8 cellular contexts compared by ENCODE assay signal in genomic region chr9:92292338-92293074, GRCh38. TPM values are rescaled to one million over a fixed set of nuclear protein-coding genes. Genes with fewer than 3 reads are reported as not detected.
A peak's percentile ranks its signal among the peaks of the same experiment; 100 is the strongest.
DNase-seq lines count a peak whose midpoint lies in the region; ATAC-seq, FAIRE-seq and TF ChIP-seq lines count a peak whose summit lies in the region.

No MANE protein-coding gene starts in this region.

- no peak overlapping the region for H2AFZ ChIP-seq in SK-N-SH (ENCODE audit: low read depth)

- H3K27me3 ChIP-seq in SK-N-SH (ENCODE audit: insufficient read depth) (no peaks in the 10 kb centered on the region), RWPE2 (ENCODE audit: insufficient read depth, poor library complexity, severe bottlenecking) (no peaks in the 10 kb centered on the region), gastrocnemius medialis (no peaks in the 10 kb centered on the region)

- peak overlapping the region; percentile 91 for H3K4me2 ChIP-seq in SK-N-SH

- peak overlapping the region; percentile 77 to 80; a peak in 3 of 4 replicates for H3K27ac ChIP-seq in SK-N-SH (ENCODE audit: low read depth in 2 of 2, low read length in 1 of 2)
- H3K27ac ChIP-seq in RWPE2 (ENCODE audit: poor library complexity, severe bottlenecking): peak overlapping the region; percentile 55
- peak overlapping the region; percentile 81 to 91 (median 88) for H3K27ac ChIP-seq in gastrocnemius medialis

- TF ChIP-seq POLR2A in gastrocnemius medialis (IDR thresholded peaks at IDR 0.05) (no peak), GM12892 (IDR thresholded peaks at IDR 0.05; ENCODE audit: low read depth, low read length) (no peak)

- TF ChIP-seq EP300 in SK-N-SH (IDR thresholded peaks at IDR 0.05; ENCODE audit: borderline replicate concordance in 1 of 2, low read depth in 1 of 2, low read length in 1 of 2): no peak

- CTCF ChIA-PET in SK-N-SH (lab: Yijun Ruan, JAX): interaction anchor here (0.9 to 4.2 kb wide), 4 partner anchors 9 to 153 kb away, joined by 3 to 32 read pairs (median 6); partner anchors contain the start of gene NOL8

- TF ChIP-seq CTCF in SK-N-SH (IDR thresholded peaks at IDR 0.05): no peak
- no peak for TF ChIP-seq CTCF in RWPE2 (IDR thresholded peaks at IDR 0.05; ENCODE audit: poor library complexity, severe bottlenecking)
- TF ChIP-seq CTCF in gastrocnemius medialis (IDR thresholded peaks at IDR 0.05 in 4 of 5, conservative IDR thresholded peaks at IDR 0.05 in 1 of 5): no peak

- FAIRE-seq in GM12892 (lab: Jason Lieb, UNC): no peak

- H3K9me3 ChIP-seq in SK-N-SH: no peaks in the 10 kb centered on the region
- H3K9me3 ChIP-seq in RWPE2 (ENCODE audit: severe bottlenecking): no peaks in the 10 kb centered on the region
- no peaks in the 10 kb centered on the region for H3K9me3 ChIP-seq in gastrocnemius medialis

- in situ Hi-C loops in gastrocnemius medialis (cut with MboI; ENCODE audit: low sequenced_read_pairs in 4 of 4) (loop anchor here in 1 of 4 donors (25.0 kb wide), 1 partner anchor 155 kb away; no protein-coding TSS in a partner anchor), G401 (cut with HindIII; ENCODE audit: low sequenced_read_pairs) (no loop called here)

- H3K9ac ChIP-seq in SK-N-SH: peak overlapping the region; percentile 89

- peaks cover 21% of the 10 kb centered on the region for H3F3A ChIP-seq in SK-N-SH (replicated peaks; ENCODE audit: insufficient read depth)

- intact Hi-C loops in gastrocnemius medialis (cut with DNase I; ENCODE audit: low total_unique reads): loop anchor here (1.0 to 10.0 kb wide), 4 partner anchors 33 to 804 kb away; partner anchors contain the start of genes BICD2, CARD19, CENPP and NOL8

- 17% methylated on average over 8 of the region's 8 CpGs for WGBS in SK-N-SH (ENCODE audit: low lambda C conversion rate)

- no peaks in the 10 kb centered on the region for H3K9me2 ChIP-seq in SK-N-SH

- no peak for TF ChIP-seq RAD21 in SK-N-SH (IDR thresholded peaks at IDR 0.05; ENCODE audit: low read length)

- H3K36me3 ChIP-seq in SK-N-SH (replicated peaks in 1 of 2; ENCODE audit: control insufficient read depth in 1 of 2, insufficient read depth in 2 of 2, low read length in 1 of 2) (peaks cover 37 to 41% of the 10 kb centered on the region in 2 experiments), RWPE2 (ENCODE audit: low read depth) (peaks cover 67% of the 10 kb centered on the region), gastrocnemius medialis (peaks cover 0 to 25% of the 10 kb centered on the region in 2 donors)

- DNase-seq in SK-N-SH: peak; percentile 2
- DNase-seq in RWPE2 (ENCODE audit: low spot score): no peak
- DNase-seq in fibroblast of peridontal ligament (ENCODE audit: extremely low read depth): peak; percentile 14
- no peak for DNase-seq in gastrocnemius medialis
- DNase-seq in G401 (ENCODE audit: low spot score): no peak
- no peak for DNase-seq in GM12892 (ENCODE audit: insufficient read length)

- ATAC-seq in SK-N-SH treated with all-trans-retinoic acid at 6 μM for 48 hours: no peak
- no peak for ATAC-seq in RWPE2 (ENCODE audit: low read depth)
- ATAC-seq in gastrocnemius medialis: no peak
- no peak for ATAC-seq in GM21390 (IDR thresholded peaks at IDR 0.05; ENCODE audit: unreplicated experiment)

- peak overlapping the region; percentile 81 to 87 for H3K4me3 ChIP-seq in SK-N-SH (ENCODE audit: low read depth in 2 of 2, low read length in 1 of 2)
- peak overlapping the region; percentile 56 for H3K4me3 ChIP-seq in RWPE2 (ENCODE audit: severe bottlenecking)
- peak overlapping the region; percentile 71 to 88 (median 79) for H3K4me3 ChIP-seq in gastrocnemius medialis

- POLR2A ChIA-PET in SK-N-SH (lab: Yijun Ruan, JAX): no interaction called here

- H3K4me1 ChIP-seq in SK-N-SH (ENCODE audit: control insufficient read depth in 1 of 2, insufficient read depth in 2 of 2, low read depth in 1 of 2, low read length in 1 of 2): peaks cover 5 to 15% of the 10 kb centered on the region in 2 experiments; a peak in 3 of 4 replicates
- peaks cover 20% of the 10 kb centered on the region for H3K4me1 ChIP-seq in RWPE2 (ENCODE audit: insufficient read depth, poor library complexity, severe bottlenecking)
- H3K4me1 ChIP-seq in gastrocnemius medialis: peaks cover 16 to 20% of the 10 kb centered on the region in 2 donors

- peaks cover 63% of the 10 kb centered on the region for H3K79me2 ChIP-seq in SK-N-SH (ENCODE audit: insufficient read depth)

- 0 out of 2 replicates have a peak, but pooled peaks cover 7% of the 10 kb centered on the region for H4K20me1 ChIP-seq in SK-N-SH (ENCODE audit: insufficient read depth)

TF ChIP-seq in SK-N-SH, 30 proteins besides CTCF, POLR2A, EP300 and RAD21:
- TF ChIP-seq REST (IDR thresholded peaks at IDR 0.05; ENCODE audit: low read depth, low read length) (0 out of 2 replicates have a peak, but pooled peaks have one; percentile 34), SIN3A (IDR thresholded peaks at IDR 0.05; ENCODE audit: borderline replicate concordance, low read depth, low read length) (no peak)

TF ChIP-seq in SK-N-SH treated with all-trans-retinoic acid at 6 μM for 48 hours, 23 proteins besides CTCF, POLR2A, EP300 and RAD21:
- no peak for TF ChIP-seq RARB (CRISPR knock-in tag; IDR thresholded peaks at IDR 0.05)
- no peak for TF ChIP-seq ZNF565 (CRISPR knock-in tag; conservative IDR thresholded peaks at IDR 0.05; ENCODE audit: low read depth)
- no peak for TF ChIP-seq ZNF70 (CRISPR knock-in tag; IDR thresholded peaks at IDR 0.05)
- no peak for TF ChIP-seq CSRNP3 (CRISPR knock-in tag; IDR thresholded peaks at IDR 0.05)

RNA-seq across cellular contexts. Expression of gene IARS1, which starts 1.0 kb away (rescaled TPM):
- 30.4 and 32.9 TPM in 2 replicates for polyA plus RNA-seq in SK-N-SH (2012; rRNA removed)
- polyA plus RNA-seq in SK-N-SH (2012; cell fraction: cytosol; rRNA removed): 33.8 and 34.7 TPM in 2 replicates
- 56.1 and 87.5 TPM in 2 replicates for polyA plus RNA-seq in SK-N-SH (2012; cell fraction: nucleus; rRNA removed)
- 100 to 1,000 TPM in 2 of 4 donors, 10 to 100 TPM in 2; 87.0 to 111 (median 100) TPM for total RNA-seq in gastrocnemius medialis
- 188 and 246 TPM in 2 replicates for total RNA-seq in G401 (2014; rRNA removed; shearing (Covaris generic))
- 87.3 TPM for polyA plus RNA-seq in GM12892 (2012; ENCODE audit: missing spikeins)

RNA-seq across cellular contexts. Expression of gene NOL8, which starts 32.6 kb away (rescaled TPM):
- 9.6 and 13.2 TPM in 2 replicates for polyA plus RNA-seq in SK-N-SH (2012; rRNA removed)
- 9.3 and 10.5 TPM in 2 replicates for polyA plus RNA-seq in SK-N-SH (2012; cell fraction: cytosol; rRNA removed)
- polyA plus RNA-seq in SK-N-SH (2012; cell fraction: nucleus; rRNA removed): 16.7 and 36.9 TPM in 2 replicates
- 10 to 100 TPM; 11.5 to 20.2 (median 14.0) TPM for total RNA-seq in gastrocnemius medialis
- 11.4 and 30.3 TPM in 2 replicates for total RNA-seq in G401 (2014; rRNA removed; shearing (Covaris generic))
- polyA plus RNA-seq in GM12892 (2012; ENCODE audit: missing spikeins): 36.9 TPM

RNA-seq across cellular contexts. Expression of gene CENPP, which starts 33.2 kb away (rescaled TPM):
- 1.3 and 1.5 TPM in 2 replicates for polyA plus RNA-seq in SK-N-SH (2012; rRNA removed)
- polyA plus RNA-seq in SK-N-SH (2012; cell fraction: cytosol; rRNA removed): 2.3 and 2.6 TPM in 2 replicates
- 1.2 and 1.4 TPM in 2 replicates for polyA plus RNA-seq in SK-N-SH (2012; cell fraction: nucleus; rRNA removed)
- 10 to 100 TPM in 1 of 4 donors, 1 to 10 TPM in 3; 1.8 to 11.5 (median 8.7) TPM for total RNA-seq in gastrocnemius medialis
- total RNA-seq in G401 (2014; rRNA removed; shearing (Covaris generic)): 2.2 and 19.6 TPM in 2 replicates
- polyA plus RNA-seq in GM12892 (2012; ENCODE audit: missing spikeins): 14.2 TPM

Comparison
In these comparisons a context has a peak if more than half of its experiments do, and no peak if none do; other contexts are left out.
1. DNase-seq: peak in SK-N-SH (single experiment) and fibroblast of peridontal ligament (single experiment); none in RWPE2 (single experiment), gastrocnemius medialis (0 of 2), G401 (single experiment) and GM12892 (single experiment).
2. Peak in every context shown above with its lines, with median percentiles within 50 percentile points of each other: H3K27ac ChIP-seq and H3K4me3 ChIP-seq.